In genomic region chr9:111484564-111484878, GRCh38 we compare ENCODE assay signal across 8 cellular contexts. TPM values are rescaled to one million over a fixed set of nuclear protein-coding genes. Genes with fewer than 3 reads are reported as not detected.
DNase-seq lines count a peak whose midpoint lies in the region; ATAC-seq, FAIRE-seq and TF ChIP-seq lines count a peak whose summit lies in the region.

No MANE protein-coding gene starts in this region.

- H3K4me1 ChIP-seq in OCI-LY1 (ENCODE audit: insufficient read depth, low read length, severe bottlenecking) (peaks cover 19% of the 10 kb centered on the region), pancreas (peaks cover 0 to 10% (median 0%) of the 10 kb centered on the region in 3 donors)

- 0 out of 2 replicates have a peak overlapping the region, but pooled peaks have one; percentile 13 for H2AFZ ChIP-seq in OCI-LY1 (ENCODE audit: low read length)

- H3K9me3 ChIP-seq in OCI-LY1 (ENCODE audit: low read length) (no peaks in the 10 kb centered on the region), pancreas (no peaks in the 10 kb centered on the region)

- 1 to 2% methylated on average over 4 of the region's 4 CpGs for WGBS in pancreas, 2 donors

- H3K27me3 ChIP-seq in OCI-LY1 (ENCODE audit: insufficient read depth, low read length) (no peaks in the 10 kb centered on the region), pancreas (no peaks in the 10 kb centered on the region)

- no peak for FAIRE-seq in pancreas (lab: Jason Lieb, UNC)

- H3K27ac ChIP-seq in OCI-LY1 (ENCODE audit: low read depth, low read length, poor library complexity, severe bottlenecking), result peak overlapping the region; percentile 42
- peak overlapping the region; percentile 96 for H3K27ac ChIP-seq in epithelial cell of prostate
- H3K27ac ChIP-seq in pancreas, result peak overlapping the region; percentile 90 to 96 (median 92)

- H3K79me2 ChIP-seq in OCI-LY1 (ENCODE audit: insufficient read depth, low read length), result peaks cover 32% of the 10 kb centered on the region

- H3F3A ChIP-seq in OCI-LY1 (ENCODE audit: insufficient read depth, low read length), result no peaks in the 10 kb centered on the region

- ATAC-seq in pancreas, result no peak
- no peak for ATAC-seq in HG02571 (IDR thresholded peaks at IDR 0.05; ENCODE audit: unreplicated experiment)

- no peaks in the 10 kb centered on the region for H3K9me2 ChIP-seq in OCI-LY1 (ENCODE audit: low read depth, low read length)

- peak; percentile 42 for DNase-seq in NCI-H345 treated with DMSO at 0.1 percent for 48 hours (lab: John Stamatoyannopoulos, UW; ENCODE audit: unreplicated experiment)
- no peak for DNase-seq in NCI-H345 (lab: John Stamatoyannopoulos, UW)
- DNase-seq in epithelial cell of prostate (ENCODE audit: low read depth, low spot score), result no peak
- DNase-seq in pancreas, result no peak
- no peak for DNase-seq in activated gamma-delta T cell (lab: John Stamatoyannopoulos, UW)
- no peak for DNase-seq in GDM1 (lab: John Stamatoyannopoulos, UW)

- intact Hi-C loops in pancreas (cut with DNase I), result no loop called here

- peak overlapping the region; percentile 72 for H3K9ac ChIP-seq in OCI-LY1 (ENCODE audit: low read length)

- TF ChIP-seq CTCF in OCI-LY1 (IDR thresholded peaks at IDR 0.05; ENCODE audit: low read length) (no peak), pancreas (IDR thresholded peaks at IDR 0.05) (no peak)

- H3K4me3 ChIP-seq in OCI-LY1 (ENCODE audit: low read depth, low read length, poor library complexity, severe bottlenecking) (peak overlapping the region; percentile 95), pancreas (peak overlapping the region; percentile 58 to 85 (median 81))

- peak overlapping the region; percentile 77 for H3K4me2 ChIP-seq in OCI-LY1 (ENCODE audit: low read length)

- H3K36me3 ChIP-seq in OCI-LY1 (ENCODE audit: insufficient read depth, low read length) (no peaks in the 10 kb centered on the region), pancreas (no peaks in the 10 kb centered on the region)

- H4K20me1 ChIP-seq in OCI-LY1 (ENCODE audit: insufficient read depth, low read length), result no peaks in the 10 kb centered on the region

RNA-seq across cellular contexts. Expression of gene ECPAS, which starts 0.3 kb away (rescaled TPM):
- total RNA-seq in pancreas, result 10 to 100 TPM; 36.6 to 43.6 (median 40.3) TPM
- 10 to 100 TPM; 12.2 to 18.3 TPM for polyA plus RNA-seq in pancreas

RNA-seq across cellular contexts. Expression of gene ZNF483, which starts 40.5 kb away (rescaled TPM):
- total RNA-seq in pancreas, result 1 to 10 TPM; 2.6 to 8.0 (median 6.0) TPM
- polyA plus RNA-seq in pancreas, result 1 to 10 TPM; 1.1 to 2.0 TPM

Comparison
In these comparisons a context has a peak if more than half of its experiments do, and no peak if none do; other contexts are left out.
1. H3K27ac ChIP-seq: peak in every context shown above with its lines; median percentile 96 in epithelial cell of prostate; 92 in pancreas; 42 in OCI-LY1.